In genomic region chr1:173868266-173869107, GRCh38 we compare ENCODE assay signal across 8 cellular contexts. TPM values are rescaled to one million over a fixed set of nuclear protein-coding genes. Genes with fewer than 3 reads are reported as not detected.
DNase-seq lines count a peak whose midpoint lies in the region; ATAC-seq and TF ChIP-seq lines count a peak whose summit lies in the region.

Gene ZBTB37, plus strand, starts transcription at chr1:173868380. Its CDS starts 1,846 bp downstream, at chr1:173870226.

- peaks cover 60% of the 10 kb centered on the region for H3K4me1 Mint-ChIP-seq in activated CD4-positive, alpha-beta T cell treated with anti-CD3 and anti-CD28 coated beads for 36 hours

- H3K27me3 ChIP-seq in liver (ENCODE audit: control insufficient read depth in 4 of 4, insufficient read depth in 4 of 4, low read length in 3 of 4): no peaks in the 10 kb centered on the region

- H3K4me3 Mint-ChIP-seq in activated CD4-positive, alpha-beta T cell treated with anti-CD3 and anti-CD28 coated beads for 36 hours: peak within 1 kb of the TSS; percentile 91

- peak within 1 kb of the TSS; percentile 79 to 92 (median 84) for H3K4me3 ChIP-seq in liver (ENCODE audit: low read depth in 1 of 3, low read length in 3 of 3)

- H3K9me3 ChIP-seq in liver (ENCODE audit: control insufficient read depth in 4 of 4, low read length in 3 of 4): no peaks in the 10 kb centered on the region

- H3K27ac ChIP-seq in cingulate gyrus (ENCODE audit: low read depth, low read length) (peak within 1 kb of the TSS; percentile 90), liver (ENCODE audit: low read depth in 1 of 2, low read length in 2 of 2) (peak within 1 kb of the TSS; percentile 81 to 98)

- DNase-seq in AG09319 (ENCODE audit: extremely low read depth, low read depth) (peak; percentile 27), GM19240 (ENCODE audit: insufficient read length, low spot score) (peak; percentile 53), NCI-H510A treated with DMSO at 0.1 percent for 48 hours (lab: John Stamatoyannopoulos, UW) (peak; percentile 92)
- DNase-seq in activated CD4-positive, alpha-beta T cell treated with anti-CD3 and anti-CD28 coated beads for 36 hours: peak; percentile 98
- peak; percentile 93 for DNase-seq in stimulated activated CD4-positive, alpha-beta T cell treated with anti-CD3 and anti-CD28 coated beads, Interleukin-4, amount 100 ng/mL, for 24 hours

- intact Hi-C loops in activated CD4-positive, alpha-beta T cell treated with anti-CD3 and anti-CD28 coated beads for 36 hours (cut with DNase I, micrococcal nuclease): loop anchor here (1.0 to 10.0 kb wide), 13 partner anchors 44 to 1336 kb away; partner anchors contain the start of genes CENPL (in 2 of the 2), DARS2 (in 2 of the 2), KIAA0040 (in 2 of the 2) and KLHL20 (in 2 of the 2)

- TF ChIP-seq CTCF in AG09319 (IDR thresholded peaks at IDR 0.05; ENCODE audit: low read depth, low read length): no peak
- no peak for TF ChIP-seq CTCF in liver (IDR thresholded peaks at IDR 0.05; ENCODE audit: low read depth, low read length, missing input control)

- no peaks in the 10 kb centered on the region for H3K9me3 Mint-ChIP-seq in activated CD4-positive, alpha-beta T cell treated with anti-CD3 and anti-CD28 coated beads for 36 hours (ENCODE audit: low read depth)

- H3K36me3 Mint-ChIP-seq in activated CD4-positive, alpha-beta T cell treated with anti-CD3 and anti-CD28 coated beads for 36 hours (ENCODE audit: low read depth): peaks cover 65% of the 10 kb centered on the region

- peak in 1 of 2 donors; percentile 14 for TF ChIP-seq RAD21 in liver (IDR thresholded peaks at IDR 0.05)

- H3K27me3 Mint-ChIP-seq in activated CD4-positive, alpha-beta T cell treated with anti-CD3 and anti-CD28 coated beads for 36 hours: no peaks in the 10 kb centered on the region

- H3K27ac Mint-ChIP-seq in activated CD4-positive, alpha-beta T cell treated with anti-CD3 and anti-CD28 coated beads for 36 hours: peak within 1 kb of the TSS; percentile 97

- WGBS in liver: under 1% methylated on average over 54 of the region's 54 CpGs

- H3K4me1 ChIP-seq in liver (ENCODE audit: control insufficient read depth in 4 of 4, insufficient read depth in 4 of 4, low read length in 3 of 4): peaks cover 2 to 22% (median 12%) of the 10 kb centered on the region in 4 donors

- peak within 1 kb of the TSS; percentile 77 to 79 for H3K9ac ChIP-seq in liver (ENCODE audit: low read depth in 1 of 2, low read length in 2 of 2)

- CTCF ChIA-PET in activated CD4-positive, alpha-beta T cell treated with anti-CD3 and anti-CD28 coated beads for 36 hours (lab: Charles Lee): interaction anchor here (0.6 to 1.7 kb wide), 9 partner anchors 19 to 1050 kb away, joined by 3 to 5 read pairs (median 3); partner anchors contain the start of gene DARS2

- POLR2A ChIA-PET in activated CD4-positive, alpha-beta T cell treated with anti-CD3 and anti-CD28 coated beads for 36 hours (lab: Charles Lee): interaction anchor here (0.6 to 1.9 kb wide), 13 partner anchors 11 to 1229 kb away, joined by 3 to 14 read pairs (median 3); partner anchors contain the start of genes CACYBP, CENPL, DARS2 and RC3H1

- peaks cover 4 to 28% (median 25%) of the 10 kb centered on the region in 4 donors for H3K36me3 ChIP-seq in liver (ENCODE audit: control insufficient read depth in 4 of 4, insufficient read depth in 3 of 4, low read depth in 1 of 4, low read length in 3 of 4)

- ATAC-seq in HG03439 (IDR thresholded peaks at IDR 0.05; ENCODE audit: unreplicated experiment): peak; percentile 53
- ATAC-seq in activated CD4-positive, alpha-beta T cell treated with anti-CD3 and anti-CD28 coated beads for 36 hours: peak; percentile 61

TF ChIP-seq in liver, 16 proteins besides CTCF, POLR2A, EP300 and RAD21:
- peak in 1 of 2 donors; percentile 6 for TF ChIP-seq HNF4A (conservative IDR thresholded peaks at IDR 0.05)
- TF ChIP-seq MAX (IDR thresholded peaks at IDR 0.05): peak; percentile 49
- TF ChIP-seq RXRA (IDR thresholded peaks at IDR 0.05): peak in 1 of 2 donors; percentile 27
- peak; percentile 67 to 85 for TF ChIP-seq GABPA (IDR thresholded peaks at IDR 0.05 in 1 of 2, conservative IDR thresholded peaks at IDR 0.05 in 1 of 2)
- TF ChIP-seq EGR1 (IDR thresholded peaks at IDR 0.05; ENCODE audit: low read depth in 2 of 2): peak; percentile 20 to 87
- TF ChIP-seq NR2F2 (IDR thresholded peaks at IDR 0.05): peak; percentile 44
- no peak for TF ChIP-seq REST (IDR thresholded peaks at IDR 0.05)
- TF ChIP-seq YY1 (IDR thresholded peaks at IDR 0.05): peak; percentile 31
- TF ChIP-seq FOXA2 (IDR thresholded peaks at IDR 0.05): no peak
- peak; percentile 14 for TF ChIP-seq ZBTB33 (IDR thresholded peaks at IDR 0.05)

RNA-seq across cellular contexts. Expression of gene ZBTB37, which starts in this region (rescaled TPM):
- total RNA-seq in activated CD4-positive, alpha-beta T cell treated with anti-CD3 and anti-CD28 coated beads for 36 hours: 1 to 10 TPM; 7.7 to 7.9 TPM
- 1 to 10 TPM; 5.7 to 6.1 TPM for total RNA-seq in liver
- polyA plus RNA-seq in liver: under 1 TPM; 0.67 to 0.84 TPM

Comparison
In these comparisons a context has a peak if more than half of its experiments do, and no peak if none do; other contexts are left out.
1. Peak in every context shown above with its lines: DNase-seq, ATAC-seq, H3K4me3 ChIP-seq and H3K27ac ChIP-seq.
2. DNase-seq: peak in every context shown above with its lines; median percentile 98 in activated CD4-positive, alpha-beta T cell treated with anti-CD3 and anti-CD28 coated beads for 36 hours; 93 in stimulated activated CD4-positive, alpha-beta T cell treated with anti-CD3 and anti-CD28 coated beads, Interleukin-4, amount 100 ng/mL, for 24 hours; 92 in NCI-H510A treated with DMSO at 0.1 percent for 48 hours; 53 in GM19240; 27 in AG09319.